Comparison of ENCODE assay signal across 11 cellular contexts in genomic region chr3:177646749-177647148, GRCh38.
DNase-seq lines count a peak whose midpoint lies in the region; ATAC-seq and TF ChIP-seq lines count a peak whose summit lies in the region.
"Had no signal": no experiment of that assay in that cellular context is flagged by ENCODE, and none has a peak within 500 bp of the region (broad histone marks: within the 10 kb centered on the region; RNA-seq: fewer than 3 reads in every experiment).

No MANE protein-coding gene starts in this region.

- H3K27me3 Mint-ChIP-seq in activated naive CD4-positive, alpha-beta T cell treated with anti-CD3 and anti-CD28 coated beads, Interleukin-2, amount 10 ng/mL, durations not matched to agents 7 days and 5 days, result no peaks in the 10 kb centered on the region
- H3K27me3 Mint-ChIP-seq in activated CD4-positive, alpha-beta memory T cell treated with anti-CD3 and anti-CD28 coated beads, Interleukin-2, amount 10 ng/mL, durations not matched to agents 7 days and 5 days, result no peaks in the 10 kb centered on the region

- TF ChIP-seq CTCF in A673 (conservative IDR thresholded peaks at IDR 0.05; ENCODE audit: low read depth, low read length), result no peak

- H3K4me3 Mint-ChIP-seq in activated naive CD4-positive, alpha-beta T cell treated with anti-CD3 and anti-CD28 coated beads, Interleukin-2, amount 10 ng/mL, durations not matched to agents 7 days and 5 days, result no peak overlapping the region
- no peak overlapping the region for H3K4me3 Mint-ChIP-seq in activated CD4-positive, alpha-beta memory T cell treated with anti-CD3 and anti-CD28 coated beads, Interleukin-2, amount 10 ng/mL, durations not matched to agents 7 days and 5 days
- H3K4me3 Mint-ChIP-seq: nephron progenitor cell had no signal

- no peak overlapping the region for H3K27ac ChIP-seq in A673 (ENCODE audit: low read depth, low read length, poor library complexity, severe bottlenecking)

- no peaks in the 10 kb centered on the region for H3K27me3 ChIP-seq in A673 (replicated peaks; ENCODE audit: insufficient read depth, low read depth, low read length, poor library complexity)

- peak; percentile 49 for ATAC-seq in HG03469 (IDR thresholded peaks at IDR 0.05; ENCODE audit: unreplicated experiment)
- ATAC-seq in HG02759 (IDR thresholded peaks at IDR 0.05; ENCODE audit: unreplicated experiment), result no peak

- CTCF ChIA-PET in activated naive CD4-positive, alpha-beta T cell treated with anti-CD3 and anti-CD28 coated beads, Interleukin-2, amount 10 ng/mL, durations not matched to agents 7 days and 5 days (lab: Charles Lee), result interaction anchor here (0.6 to 0.8 kb wide), 2 partner anchors 26 to 131 kb away, joined by 3 read pairs; no protein-coding TSS in a partner anchor
- CTCF ChIA-PET in activated CD4-positive, alpha-beta memory T cell treated with anti-CD3 and anti-CD28 coated beads, Interleukin-2, amount 10 ng/mL, durations not matched to agents 7 days and 5 days (lab: Charles Lee), result no interaction called here
- CTCF ChIA-PET in A673 (lab: Charles Lee), result no interaction called here

- H3K4me3 ChIP-seq in A673 (ENCODE audit: low read depth, low read length, poor library complexity, severe bottlenecking), result no peak overlapping the region

- H3K36me3 Mint-ChIP-seq in activated naive CD4-positive, alpha-beta T cell treated with anti-CD3 and anti-CD28 coated beads, Interleukin-2, amount 10 ng/mL, durations not matched to agents 7 days and 5 days, result peaks cover 3% of the 10 kb centered on the region
- H3K36me3 Mint-ChIP-seq in activated CD4-positive, alpha-beta memory T cell treated with anti-CD3 and anti-CD28 coated beads, Interleukin-2, amount 10 ng/mL, durations not matched to agents 7 days and 5 days (ENCODE audit: low read depth), result no peaks in the 10 kb centered on the region

- H3K4me1 Mint-ChIP-seq in activated naive CD4-positive, alpha-beta T cell treated with anti-CD3 and anti-CD28 coated beads, Interleukin-2, amount 10 ng/mL, durations not matched to agents 7 days and 5 days, result peaks cover 48% of the 10 kb centered on the region
- peaks cover 45% of the 10 kb centered on the region for H3K4me1 Mint-ChIP-seq in activated CD4-positive, alpha-beta memory T cell treated with anti-CD3 and anti-CD28 coated beads, Interleukin-2, amount 10 ng/mL, durations not matched to agents 7 days and 5 days

- no peaks in the 10 kb centered on the region for H3K9me3 Mint-ChIP-seq in activated naive CD4-positive, alpha-beta T cell treated with anti-CD3 and anti-CD28 coated beads, Interleukin-2, amount 10 ng/mL, durations not matched to agents 7 days and 5 days
- H3K9me3 Mint-ChIP-seq in activated CD4-positive, alpha-beta memory T cell treated with anti-CD3 and anti-CD28 coated beads, Interleukin-2, amount 10 ng/mL, durations not matched to agents 7 days and 5 days, result no peaks in the 10 kb centered on the region
- H3K9me3 Mint-ChIP-seq: nephron progenitor cell had no signal

- no peaks in the 10 kb centered on the region for H3K36me3 ChIP-seq in A673 (ENCODE audit: insufficient read depth, low read length, poor library complexity, severe bottlenecking)

- POLR2A ChIA-PET in activated CD4-positive, alpha-beta memory T cell treated with anti-CD3 and anti-CD28 coated beads, Interleukin-2, amount 10 ng/mL, durations not matched to agents 7 days and 5 days (lab: Charles Lee), result interaction anchor here (0.6 to 1.5 kb wide), 3 partner anchors 33 to 285 kb away, joined by 3 to 4 read pairs (median 4); no protein-coding TSS in a partner anchor
- POLR2A ChIA-PET in A673 (lab: Charles Lee; ENCODE audit: low non-redundant PET), result no interaction called here

- intact Hi-C loops in A673 (cut with micrococcal nuclease; ENCODE audit: unreplicated experiment), result no loop called here

- H3K9me3 ChIP-seq in A673 (ENCODE audit: low read depth, low read length, poor library complexity, severe bottlenecking), result no peaks in the 10 kb centered on the region

- no peak overlapping the region for H3K27ac Mint-ChIP-seq in activated naive CD4-positive, alpha-beta T cell treated with anti-CD3 and anti-CD28 coated beads, Interleukin-2, amount 10 ng/mL, durations not matched to agents 7 days and 5 days
- H3K27ac Mint-ChIP-seq in activated CD4-positive, alpha-beta memory T cell treated with anti-CD3 and anti-CD28 coated beads, Interleukin-2, amount 10 ng/mL, durations not matched to agents 7 days and 5 days, result no peak overlapping the region
- H3K27ac Mint-ChIP-seq: nephron progenitor cell had no signal

- DNase-seq in activated naive CD4-positive, alpha-beta T cell treated with anti-CD3 and anti-CD28 coated beads, Interleukin-2, amount 10 ng/mL, durations not matched to agents 7 days and 5 days, result peak; percentile 66
- DNase-seq in activated naive CD4-positive, alpha-beta T cell treated with Interleukin-2 at 50 U/mL for 16 hours, result no peak
- DNase-seq in activated CD4-positive, alpha-beta memory T cell treated with anti-CD3 and anti-CD28 coated beads, Interleukin-2, amount 10 ng/mL, durations not matched to agents 7 days and 5 days, result peak; percentile 59
- DNase-seq in A673 (ENCODE audit: low spot score) (no peak), NCI-H146 (lab: John Stamatoyannopoulos, UW) (no peak), iPS-NIHi11 (ENCODE audit: low spot score) (no peak)
- DNase-seq: activated CD8-positive, alpha-beta memory T cell treated with anti-CD3 and anti-CD28 coated beads, Interleukin-2, amount 50 U/mL, for 4 hours; nephron progenitor cell; SHP77 treated with DMSO at 0.1 percent for 48 hours had no signal

- BruUV-seq in A673 (replicated peaks; lab: Mats Ljungman, UMichigan), result no TSS peak

- no peaks in the 10 kb centered on the region for H3K4me1 ChIP-seq in A673 (ENCODE audit: insufficient read depth, low read length, poor library complexity, severe bottlenecking)

Comparison
In these comparisons a context has a peak if more than half of its experiments do, and no peak if none do; other contexts are left out.
1. DNase-seq: peak in activated naive CD4-positive, alpha-beta T cell treated with anti-CD3 and anti-CD28 coated beads, Interleukin-2, amount 10 ng/mL, durations not matched to agents 7 days and 5 days (single experiment) and activated CD4-positive, alpha-beta memory T cell treated with anti-CD3 and anti-CD28 coated beads, Interleukin-2, amount 10 ng/mL, durations not matched to agents 7 days and 5 days (single experiment); none in activated naive CD4-positive, alpha-beta T cell treated with Interleukin-2 at 50 U/mL for 16 hours (single experiment), A673 (single experiment), NCI-H146 (single experiment) and iPS-NIHi11 (single experiment).